Comparison of ENCODE assay signal across 8 cellular contexts in genomic region chr16:75244844-75245758, GRCh38. TPM values are rescaled to one million over a fixed set of nuclear protein-coding genes. Genes with fewer than 3 reads are reported as not detected.
DNase-seq lines count a peak whose midpoint lies in the region; ATAC-seq and TF ChIP-seq lines count a peak whose summit lies in the region.

No MANE protein-coding gene starts in this region.

- H3K27ac ChIP-seq in AG04450 (ENCODE audit: low read depth, low read length) = peak overlapping the region; percentile 100
- no peak overlapping the region for H3K27ac ChIP-seq in CD8-positive, alpha-beta T cell (ENCODE audit: low read depth, low read length)

- no peaks in the 10 kb centered on the region; the same call in 1 of the 2 replicates for H3K9me3 ChIP-seq in AG04450 (ENCODE audit: control insufficient read depth, insufficient read depth, low read length)
- H3K9me3 ChIP-seq in CD8-positive, alpha-beta T cell (ENCODE audit: low read length) = no peaks in the 10 kb centered on the region

- no peak overlapping the region for H3K4me3 Mint-ChIP-seq in CD8-positive, alpha-beta T cell

- no peaks in the 10 kb centered on the region for H3K27me3 ChIP-seq in AG04450 (ENCODE audit: control insufficient read depth, insufficient read depth, low read length)
- H3K27me3 ChIP-seq in CD8-positive, alpha-beta T cell (ENCODE audit: insufficient read depth, low read length) = peaks cover 2% of the 10 kb centered on the region

- peaks cover 3% of the 10 kb centered on the region for H3K4me1 Mint-ChIP-seq in CD8-positive, alpha-beta T cell (ENCODE audit: low read depth)

- no peak overlapping the region for H3K27ac Mint-ChIP-seq in CD8-positive, alpha-beta T cell

- DNase-seq in AG04450 (ENCODE audit: low read depth, low spot score) (peak; percentile 96), HCEC 1CT (peak; percentile 98), SW480 (ENCODE audit: low spot score) (peak; percentile 90), foreskin melanocyte (peak; percentile 89), nucleus accumbens (lab: John Stamatoyannopoulos, UW) (peak in 54 of 56 donors; percentile 51 to 99 (median 92)), NCI-H510A treated with DMSO at 0.1 percent for 48 hours (lab: John Stamatoyannopoulos, UW) (no peak), T-helper 1 cell (no peak)
- DNase-seq in CD8-positive, alpha-beta T cell = no peak

- H3K36me3 ChIP-seq in CD8-positive, alpha-beta T cell (ENCODE audit: insufficient read depth, low read length) = no peaks in the 10 kb centered on the region

- POLR2A ChIA-PET in AG04450 (lab: Yijun Ruan, JAX) = interaction anchor here (0.9 to 1.5 kb wide), 7 partner anchors 8 to 133 kb away, joined by 3 to 10 read pairs (median 7); no protein-coding TSS in a partner anchor
- POLR2A ChIA-PET in CD8-positive, alpha-beta T cell (lab: Charles Lee) = no interaction called here

- CTCF ChIA-PET in AG04450 (lab: Charles Lee) = interaction anchor here (0.9 to 1.9 kb wide), 4 partner anchors 9 to 157 kb away, joined by 3 to 6 read pairs (median 4); no protein-coding TSS in a partner anchor
- CTCF ChIA-PET in CD8-positive, alpha-beta T cell (lab: Charles Lee) = interaction anchor here (1.6 kb wide), 1 partner anchor 45 kb away, joined by 3 read pairs; no protein-coding TSS in a partner anchor

- peak overlapping the region; percentile 37; the same call in 1 of the 2 replicates for H3K4me3 ChIP-seq in AG04450 (ENCODE audit: low read depth, low read length)
- H3K4me3 ChIP-seq in CD8-positive, alpha-beta T cell (ENCODE audit: low read depth, low read length) = no peak overlapping the region

- peaks cover 12% of the 10 kb centered on the region for H3K27me3 Mint-ChIP-seq in CD8-positive, alpha-beta T cell (ENCODE audit: low read depth)

- no peak for TF ChIP-seq CTCF in AG04450 (IDR thresholded peaks at IDR 0.05; ENCODE audit: low read depth, low read length)
- no peak for TF ChIP-seq CTCF in CD8-positive, alpha-beta T cell (IDR thresholded peaks at IDR 0.05)

- H3K9me3 Mint-ChIP-seq in CD8-positive, alpha-beta T cell = no peaks in the 10 kb centered on the region

- ATAC-seq in CD8-positive, alpha-beta T cell = no peak

- peaks cover under 1% of the 10 kb centered on the region for H3K4me1 ChIP-seq in CD8-positive, alpha-beta T cell (ENCODE audit: insufficient read depth, low read length)

- no peaks in the 10 kb centered on the region for H3K36me3 Mint-ChIP-seq in CD8-positive, alpha-beta T cell

- intact Hi-C loops in CD8-positive, alpha-beta T cell (cut with DNase I, micrococcal nuclease) = no loop called here

RNA-seq across cellular contexts. Expression of gene BCAR1, which starts 6.3 kb away (rescaled TPM):
- 16.1 and 26.9 TPM in 2 replicates for polyA plus RNA-seq in AG04450 (2011; rRNA removed)
- 20.3 and 25.8 TPM in 2 replicates for polyA minus RNA-seq in AG04450 (2011; rRNA and poly(A)+ RNA removed)
- not detected for total RNA-seq in CD8-positive, alpha-beta T cell

RNA-seq across cellular contexts. Expression of gene CTRB1, which starts 26.3 kb away (rescaled TPM):
- polyA plus RNA-seq in AG04450 (2011; rRNA removed) = not detected in 2 replicates
- polyA minus RNA-seq in AG04450 (2011; rRNA and poly(A)+ RNA removed) = not detected in 2 replicates
- total RNA-seq in CD8-positive, alpha-beta T cell = not detected

RNA-seq across cellular contexts. Expression of gene CTRB2, which starts 38.1 kb away (rescaled TPM):
- not detected in 2 replicates for polyA plus RNA-seq in AG04450 (2011; rRNA removed)
- polyA minus RNA-seq in AG04450 (2011; rRNA and poly(A)+ RNA removed) = not detected in 2 replicates
- total RNA-seq in CD8-positive, alpha-beta T cell = not detected

Comparison
In these comparisons a context has a peak if more than half of its experiments do, and no peak if none do; other contexts are left out.
1. DNase-seq: peak in AG04450 (single experiment), HCEC 1CT (single experiment), SW480 (single experiment), foreskin melanocyte (single experiment) and nucleus accumbens (54 of 56); none in NCI-H510A treated with DMSO at 0.1 percent for 48 hours (single experiment), CD8-positive, alpha-beta T cell (0 of 7) and T-helper 1 cell (0 of 5).